ENCODE assay signal across 1 cellular context in genomic region chr3:17384567-17385296, GRCh38.
TF ChIP-seq lines count a peak whose summit lies in the region.

No MANE protein-coding gene starts in this region.

TF ChIP-seq in GM23338, 12 proteins besides CTCF, POLR2A, EP300 and RAD21 (continued from another document):
- TF ChIP-seq REST (IDR thresholded peaks at IDR 0.05; ENCODE audit: unreplicated experiment) (no peak), JUNB (IDR thresholded peaks at IDR 0.05; ENCODE audit: unreplicated experiment) (no peak), NANOG (IDR thresholded peaks at IDR 0.05; ENCODE audit: borderline replicate concordance) (no peak)
- TF ChIP-seq, protein P1, sequence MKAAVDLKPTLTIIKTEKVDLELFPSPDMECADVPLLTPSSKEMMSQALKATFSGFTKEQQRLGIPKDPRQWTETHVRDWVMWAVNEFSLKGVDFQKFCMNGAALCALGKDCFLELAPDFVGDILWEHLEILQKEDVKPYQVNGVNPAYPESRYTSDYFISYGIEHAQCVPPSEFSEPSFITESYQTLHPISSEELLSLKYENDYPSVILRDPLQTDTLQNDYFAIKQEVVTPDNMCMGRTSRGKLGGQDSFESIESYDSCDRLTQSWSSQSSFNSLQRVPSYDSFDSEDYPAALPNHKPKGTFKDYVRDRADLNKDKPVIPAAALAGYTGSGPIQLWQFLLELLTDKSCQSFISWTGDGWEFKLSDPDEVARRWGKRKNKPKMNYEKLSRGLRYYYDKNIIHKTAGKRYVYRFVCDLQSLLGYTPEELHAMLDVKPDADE (IDR thresholded peaks at IDR 0.05) = no peak
